ENCODE assay signal across 1 cellular context in genomic region chr20:31595654-31596411, GRCh38.
A peak's percentile ranks its signal among the peaks of the same experiment; 100 is the strongest.
TF ChIP-seq lines count a peak whose summit lies in the region.

No MANE protein-coding gene starts in this region.

TF ChIP-seq in SK-N-SH, 30 proteins besides CTCF, POLR2A, EP300 and RAD21 (continued from another document):
- TF ChIP-seq MAX (IDR thresholded peaks at IDR 0.05; ENCODE audit: low read depth), result peak; percentile 78
- no peak for TF ChIP-seq MXI1 (IDR thresholded peaks at IDR 0.05; ENCODE audit: low read depth, low read length)
- no peak for TF ChIP-seq GABPA (IDR thresholded peaks at IDR 0.05; ENCODE audit: low read depth)
- TF ChIP-seq PBX3 (IDR thresholded peaks at IDR 0.05), result peak; percentile 2; the same call in 1 of the 2 replicates
- TF ChIP-seq, protein P1, sequence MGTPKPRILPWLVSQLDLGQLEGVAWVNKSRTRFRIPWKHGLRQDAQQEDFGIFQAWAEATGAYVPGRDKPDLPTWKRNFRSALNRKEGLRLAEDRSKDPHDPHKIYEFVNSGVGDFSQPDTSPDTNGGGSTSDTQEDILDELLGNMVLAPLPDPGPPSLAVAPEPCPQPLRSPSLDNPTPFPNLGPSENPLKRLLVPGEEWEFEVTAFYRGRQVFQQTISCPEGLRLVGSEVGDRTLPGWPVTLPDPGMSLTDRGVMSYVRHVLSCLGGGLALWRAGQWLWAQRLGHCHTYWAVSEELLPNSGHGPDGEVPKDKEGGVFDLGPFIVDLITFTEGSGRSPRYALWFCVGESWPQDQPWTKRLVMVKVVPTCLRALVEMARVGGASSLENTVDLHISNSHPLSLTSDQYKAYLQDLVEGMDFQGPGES (IDR thresholded peaks at IDR 0.05; ENCODE audit: low read depth, low read length), result no peak
- 0 out of 2 replicates have a peak, but pooled peaks have one; percentile 24 for TF ChIP-seq ZBTB33 (IDR thresholded peaks at IDR 0.05; ENCODE audit: borderline replicate concordance, low read depth)
- TF ChIP-seq NRF1 (IDR thresholded peaks at IDR 0.05; ENCODE audit: low read depth, low read length), result no peak
- TF ChIP-seq ELF1 (IDR thresholded peaks at IDR 0.05), result no peak
- no peak for TF ChIP-seq SMC3 (IDR thresholded peaks at IDR 0.05; ENCODE audit: low read depth, low read length)
- peak; percentile 69; the same call in 1 of the 2 replicates for TF ChIP-seq USF2 (IDR thresholded peaks at IDR 0.05; ENCODE audit: borderline replicate concordance, low read depth, low read length)
- no peak for TF ChIP-seq SIN3A (IDR thresholded peaks at IDR 0.05; ENCODE audit: borderline replicate concordance, low read depth, low read length)
- TF ChIP-seq RCOR1 (IDR thresholded peaks at IDR 0.05; ENCODE audit: low read length), result peak; percentile 53; the same call in 1 of the 2 replicates
- TF ChIP-seq POLR2AphosphoS5 (IDR thresholded peaks at IDR 0.05; ENCODE audit: low read depth, low read length), result peak; percentile 78
- TF ChIP-seq EZH2phosphoT487 (IDR thresholded peaks at IDR 0.05; ENCODE audit: borderline replicate concordance, low read depth), result no peak
- no peak for TF ChIP-seq YY1 (IDR thresholded peaks at IDR 0.05; ENCODE audit: low read depth)
- no peak for TF ChIP-seq RFX5 (IDR thresholded peaks at IDR 0.05; ENCODE audit: low read length)
- peak; percentile 51; the same call in 1 of the 2 replicates for TF ChIP-seq RXRA (IDR thresholded peaks at IDR 0.05; ENCODE audit: borderline replicate concordance, low read depth)
- TF ChIP-seq TCF12 (IDR thresholded peaks at IDR 0.05), result peak; percentile 96
- no peak for TF ChIP-seq TAF1 (IDR thresholded peaks at IDR 0.05; ENCODE audit: borderline replicate concordance, low read depth, low read length)
- TF ChIP-seq GATA2 (CRISPR knock-in tag; IDR thresholded peaks at IDR 0.05), result peak; percentile 29; the same call in 1 of the 2 replicates
- no peak for TF ChIP-seq TEAD4 (IDR thresholded peaks at IDR 0.05; ENCODE audit: borderline replicate concordance, insufficient read depth)
